Comparison of ENCODE assay signal across 9 cellular contexts in the genomic region with DNA sequence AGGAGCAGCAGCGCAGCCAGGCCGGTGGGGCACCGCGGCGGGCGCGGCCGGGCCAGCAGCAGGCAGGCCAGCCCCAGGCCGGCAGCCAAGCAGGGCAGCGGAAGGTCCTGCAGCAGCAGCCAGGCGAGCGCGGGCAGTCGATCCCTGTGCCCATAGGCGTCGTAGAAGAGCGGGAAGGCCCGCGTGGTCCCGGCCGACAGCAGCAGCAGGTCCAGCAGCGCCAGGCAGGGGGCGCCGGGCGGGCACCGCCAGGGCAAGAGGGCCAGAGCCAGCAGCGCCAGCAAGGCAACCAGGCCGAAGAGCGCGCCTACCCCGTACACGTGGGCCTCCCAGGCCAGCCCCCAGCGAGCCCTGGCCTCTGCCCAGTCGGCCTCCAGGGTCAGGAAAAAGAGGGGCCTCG. TPM values are rescaled to one million over a fixed set of nuclear protein-coding genes. Genes with fewer than 3 reads are reported as not detected.
DNase-seq lines count a peak whose midpoint lies in the region; ATAC-seq, FAIRE-seq and TF ChIP-seq lines count a peak whose summit lies in the region.
"Had no signal": no experiment of that assay in that cellular context is flagged by ENCODE, and none has a peak within 500 bp of the region (broad histone marks: within the 10 kb centered on the region; RNA-seq: fewer than 3 reads in every experiment).

No MANE protein-coding gene starts in this region.

- peak; percentile 70 for DNase-seq in activated CD4-positive, alpha-beta T cell treated with anti-CD3 and anti-CD28 coated beads, Interleukin-2, amount 10 ng/mL, durations not matched to agents 24 days and 14 days
- peak; percentile 6 for DNase-seq in fibroblast of the conjunctiva (ENCODE audit: low read depth)
- DNase-seq in omental fat pad (ENCODE audit: low spot score): no peak
- DNase-seq in GM19240 (ENCODE audit: insufficient read length, low spot score): no peak
- DNase-seq in small intestine: no peak
- DNase-seq in KG1 (lab: John Stamatoyannopoulos, UW): no peak

- WGBS in small intestine, 3 donors: 8 to 17% (median 10%) methylated on average over 14 to 35 of the region's 35 CpGs

- no peak overlapping the region for H3K4me3 Mint-ChIP-seq in activated CD4-positive, alpha-beta T cell treated with anti-CD3 and anti-CD28 coated beads, Interleukin-2, amount 10 ng/mL, durations not matched to agents 24 days and 14 days

- no peaks in the 10 kb centered on the region for H3K9me3 Mint-ChIP-seq in activated CD4-positive, alpha-beta T cell treated with anti-CD3 and anti-CD28 coated beads, Interleukin-2, amount 10 ng/mL, durations not matched to agents 24 days and 14 days

- no peak overlapping the region for H3K27ac Mint-ChIP-seq in activated CD4-positive, alpha-beta T cell treated with anti-CD3 and anti-CD28 coated beads, Interleukin-2, amount 10 ng/mL, durations not matched to agents 24 days and 14 days

- H3K36me3 ChIP-seq in small intestine (ENCODE audit: control insufficient read depth in 2 of 2, insufficient read depth in 2 of 2, low read length in 2 of 2): no peaks in the 10 kb centered on the region

- no peaks in the 10 kb centered on the region for H3K4me1 ChIP-seq in small intestine (ENCODE audit: control insufficient read depth in 2 of 2, insufficient read depth in 1 of 2, low read depth in 1 of 2, low read length in 1 of 2)

- H3K27me3 ChIP-seq in small intestine (ENCODE audit: control insufficient read depth in 2 of 2, insufficient read depth in 2 of 2, low read length in 2 of 2): peaks cover 2 to 11% of the 10 kb centered on the region in 2 donors

- intact Hi-C loops in activated CD4-positive, alpha-beta T cell treated with anti-CD3 and anti-CD28 coated beads, Interleukin-2, amount 10 ng/mL, durations not matched to agents 24 days and 14 days (cut with micrococcal nuclease): no loop called here

- no peak overlapping the region for H3K27ac ChIP-seq in small intestine (ENCODE audit: low read depth in 1 of 2, low read length in 1 of 2)

- no peaks in the 10 kb centered on the region for H3K36me3 Mint-ChIP-seq in activated CD4-positive, alpha-beta T cell treated with anti-CD3 and anti-CD28 coated beads, Interleukin-2, amount 10 ng/mL, durations not matched to agents 24 days and 14 days (ENCODE audit: low read depth)

- H3K9me3 ChIP-seq in small intestine (ENCODE audit: control insufficient read depth, low read depth): no peaks in the 10 kb centered on the region

- peaks cover 6% of the 10 kb centered on the region for H3K4me1 Mint-ChIP-seq in activated CD4-positive, alpha-beta T cell treated with anti-CD3 and anti-CD28 coated beads, Interleukin-2, amount 10 ng/mL, durations not matched to agents 24 days and 14 days

- 0 out of 3 replicates have a peak, but pooled peaks have one; percentile 22 for TF ChIP-seq CTCF in GM12872 (IDR thresholded peaks at IDR 0.05; ENCODE audit: insufficient read depth, low read depth, low read length)
- no peak for TF ChIP-seq CTCF in omental fat pad (IDR thresholded peaks at IDR 0.05)

- no peak for FAIRE-seq in small intestine (lab: Jason Lieb, UNC)
- FAIRE-seq: colon had no signal

- H3K27me3 Mint-ChIP-seq in activated CD4-positive, alpha-beta T cell treated with anti-CD3 and anti-CD28 coated beads, Interleukin-2, amount 10 ng/mL, durations not matched to agents 24 days and 14 days: peaks cover 67% of the 10 kb centered on the region

- peak overlapping the region in 1 of 2 donors; percentile 33 for H3K4me3 ChIP-seq in small intestine (ENCODE audit: low read depth in 1 of 2, low read length in 2 of 2)

- ATAC-seq in omental fat pad (ENCODE audit: low FRiP score): peak; percentile 67
- ATAC-seq in HG03280 (IDR thresholded peaks at IDR 0.05; ENCODE audit: unreplicated experiment): no peak

RNA-seq across cellular contexts. Expression of gene RBM28, which starts 8.4 kb away (rescaled TPM):
- 76.7 and 85.8 TPM in 2 replicates for total RNA-seq in activated CD4-positive, alpha-beta T cell treated with anti-CD3 and anti-CD28 coated beads, Interleukin-2, amount 10 ng/mL, durations not matched to agents 24 days and 14 days
- total RNA-seq in omental fat pad: 10 to 100 TPM; 21.5 to 79.0 (median 29.5) TPM
- 10 to 100 TPM; 11.2 to 15.1 (median 14.1) TPM for polyA plus RNA-seq in small intestine

RNA-seq across cellular contexts. Expression of gene PRRT4, which starts 9.4 kb away (rescaled TPM):
- 0.14 TPM in 2 replicates for total RNA-seq in activated CD4-positive, alpha-beta T cell treated with anti-CD3 and anti-CD28 coated beads, Interleukin-2, amount 10 ng/mL, durations not matched to agents 24 days and 14 days
- 10 to 100 TPM in 1 of 4 donors, 1 to 10 TPM in 3; 3.5 to 21.1 (median 5.8) TPM for total RNA-seq in omental fat pad
- 1 to 10 TPM in 1 of 3 donors, not detected in 2; 1.3 TPM for polyA plus RNA-seq in small intestine

RNA-seq across cellular contexts. Expression of gene IMPDH1, which starts 57.6 kb away (rescaled TPM):
- 102 and 105 TPM in 2 replicates for total RNA-seq in activated CD4-positive, alpha-beta T cell treated with anti-CD3 and anti-CD28 coated beads, Interleukin-2, amount 10 ng/mL, durations not matched to agents 24 days and 14 days
- 100 to 1,000 TPM in 3 of 4 donors, 10 to 100 TPM in 1; 72.8 to 198 (median 109) TPM for total RNA-seq in omental fat pad
- polyA plus RNA-seq in small intestine: 10 to 100 TPM in 2 of 3 donors, 1 to 10 TPM in 1; 4.5 to 19.0 (median 11.3) TPM

Comparison
In these comparisons a context has a peak if more than half of its experiments do, and no peak if none do; other contexts are left out.
1. DNase-seq: peak in activated CD4-positive, alpha-beta T cell treated with anti-CD3 and anti-CD28 coated beads, Interleukin-2, amount 10 ng/mL, durations not matched to agents 24 days and 14 days (single experiment) and fibroblast of the conjunctiva (single experiment); none in omental fat pad (single experiment), GM19240 (single experiment), small intestine (single experiment) and KG1 (single experiment).